Comparison of ENCODE assay signal across 1 cellular context in genomic region chr1:168342572-168343280, GRCh38.
TF ChIP-seq lines count a peak whose summit lies in the region.

No MANE protein-coding gene starts in this region.

TF ChIP-seq in WTC11, 78 proteins besides CTCF, POLR2A, EP300 and RAD21 (continued from another document):
- TF ChIP-seq E2F5 (CRISPR knock-in tag; IDR thresholded peaks at IDR 0.05), result no peak
- no peak for TF ChIP-seq NR1H2 (CRISPR knock-in tag; IDR thresholded peaks at IDR 0.05)
- TF ChIP-seq ARID4B (CRISPR knock-in tag; IDR thresholded peaks at IDR 0.05; ENCODE audit: borderline replicate concordance), result no peak
- no peak for TF ChIP-seq EMX1 (CRISPR knock-in tag; IDR thresholded peaks at IDR 0.05)
- TF ChIP-seq ZNF423 (CRISPR knock-in tag; IDR thresholded peaks at IDR 0.05), result no peak
- TF ChIP-seq PREB (CRISPR knock-in tag; IDR thresholded peaks at IDR 0.05; ENCODE audit: borderline replicate concordance), result no peak
- no peak for TF ChIP-seq ZSCAN18 (CRISPR knock-in tag; IDR thresholded peaks at IDR 0.05)
- TF ChIP-seq ELF4 (CRISPR knock-in tag; IDR thresholded peaks at IDR 0.05; ENCODE audit: low read depth), result no peak
- no peak for TF ChIP-seq ZMAT4 (CRISPR knock-in tag; IDR thresholded peaks at IDR 0.05)
- TF ChIP-seq FOXP1 (CRISPR knock-in tag; IDR thresholded peaks at IDR 0.05; ENCODE audit: borderline replicate concordance), result no peak
- TF ChIP-seq MLX (CRISPR knock-in tag; IDR thresholded peaks at IDR 0.05), result no peak
- TF ChIP-seq NFATC4 (CRISPR knock-in tag; IDR thresholded peaks at IDR 0.05), result no peak
TF ChIP-seq in WTC11: peak in this region for 0.
